16 cellular contexts compared by ENCODE assay signal in genomic region chr10:26331376-26331775, GRCh38.
"Had no signal": no experiment of that assay in that cellular context is flagged by ENCODE, and none has a peak within 500 bp of the region (broad histone marks: within the 10 kb centered on the region; RNA-seq: fewer than 3 reads in every experiment).

No MANE protein-coding gene starts in this region.

- H3K4me1 ChIP-seq: testis, uterus had no signal

- ATAC-seq: effector memory CD8-positive, alpha-beta T cell; naive thymus-derived CD4-positive, alpha-beta T cell; right cardiac atrium; stimulated activated effector memory CD8-positive, alpha-beta T cell treated with anti-CD3 and anti-CD28 coated beads, Interleukin-12 subunit alpha, Interleukin-12 subunit beta, amount 100 ng/mL, for 72 hours; stimulated activated naive CD8-positive, alpha-beta T cell treated with anti-CD3 and anti-CD28 coated beads, Interleukin-15, Interleukin-2, amounts not matched to agents 100 U/mL and 50 U/mL, for 24 hours had no signal

- DNase-seq: cerebellar nuclear complex; effector memory CD8-positive, alpha-beta T cell; foreskin fibroblast; hippocampal formation; mammary epithelial cell; naive thymus-derived CD4-positive, alpha-beta T cell; right cardiac atrium; small intestine; stimulated activated CD4-positive, alpha-beta T cell treated with anti-CD3 and anti-CD28 coated beads, Interleukin-2, amount 100 ng/mL, for 48 hours; stimulated activated CD8-positive, alpha-beta memory T cell treated with anti-CD3 and anti-CD28 coated beads, Interleukin-4, amount 100 ng/mL, for 48 hours; stimulated activated naive CD8-positive, alpha-beta T cell treated with anti-CD3 and anti-CD28 coated beads, Interleukin-15, Interleukin-2, amounts not matched to agents 100 U/mL and 50 U/mL, for 24 hours; testis; uterus had no signal

- H3K4me3 ChIP-seq: testis, uterus had no signal

- H3K9me3 ChIP-seq: neutrophil, testis had no signal

- H3K36me3 ChIP-seq: neutrophil, uterus had no signal

- H3K27ac ChIP-seq: epithelial cell of prostate, neutrophil, testis had no signal

- H3K27me3 ChIP-seq: neutrophil, testis, uterus had no signal
